Comparison of ENCODE assay signal across 2 cellular contexts in genomic region chr16:1677339-1677738, GRCh38.
TF ChIP-seq lines count a peak whose summit lies in the region.

No MANE protein-coding gene starts in this region.

TF ChIP-seq in GM23338, 12 proteins besides CTCF, POLR2A, EP300 and RAD21:
- TF ChIP-seq JUNB (IDR thresholded peaks at IDR 0.05; ENCODE audit: unreplicated experiment) = no peak
- TF ChIP-seq NANOG (IDR thresholded peaks at IDR 0.05; ENCODE audit: borderline replicate concordance) = no peak
- TF ChIP-seq EZH2phosphoT487 (IDR thresholded peaks at IDR 0.05; ENCODE audit: unreplicated experiment) = no peak
- no peak for TF ChIP-seq POLR2AphosphoS5 (IDR thresholded peaks at IDR 0.05; ENCODE audit: low read depth)
- TF ChIP-seq STAT1 (IDR thresholded peaks at IDR 0.05; ENCODE audit: unreplicated experiment) = no peak
- no peak for TF ChIP-seq REST (IDR thresholded peaks at IDR 0.05; ENCODE audit: unreplicated experiment)

TF ChIP-seq in H1, 55 proteins besides CTCF, POLR2A, EP300 and RAD21:
- no peak for TF ChIP-seq POLR2AphosphoS5 (IDR thresholded peaks at IDR 0.05; ENCODE audit: low read depth, low read length)
- TF ChIP-seq SIX5 (IDR thresholded peaks at IDR 0.05; ENCODE audit: low read depth, low read length) = no peak
